ENCODE assay signal across 8 cellular contexts in the genomic region with DNA sequence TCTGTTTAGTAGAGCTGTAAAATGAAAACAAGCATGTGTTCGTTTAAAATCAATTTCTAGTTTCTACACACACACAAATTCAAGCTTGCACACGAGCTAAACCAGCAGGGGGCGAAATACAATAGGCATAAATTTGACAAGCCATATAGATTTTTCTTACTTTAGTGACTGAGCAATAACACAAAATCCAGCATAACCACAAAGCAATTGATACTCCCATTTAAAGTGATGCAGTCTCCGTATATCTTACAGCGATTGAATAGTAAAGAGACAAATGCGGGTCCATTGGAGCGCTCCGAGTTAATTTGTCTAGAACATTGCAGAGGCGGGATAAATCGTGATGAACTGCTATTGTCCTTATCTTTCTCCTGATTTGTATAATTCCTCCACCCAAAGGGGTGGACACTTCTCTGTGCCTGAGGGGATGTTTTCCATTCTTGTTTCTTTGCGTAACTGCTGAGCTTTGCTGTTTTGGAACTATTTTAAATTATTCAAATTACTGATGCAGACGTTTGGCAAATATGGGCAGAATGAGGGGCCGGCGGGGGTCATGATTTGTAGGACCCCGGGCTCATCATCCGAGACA. TPM values are rescaled to one million over a fixed set of nuclear protein-coding genes. Genes with fewer than 3 reads are reported as not detected.
DNase-seq lines count a peak whose midpoint lies in the region; ATAC-seq and TF ChIP-seq lines count a peak whose summit lies in the region.

No MANE protein-coding gene starts in this region.

- H3K36me3 ChIP-seq in iPS-15b (ENCODE audit: control insufficient read depth, insufficient read depth, low read length) (no peaks in the 10 kb centered on the region), skeletal muscle satellite cell (ENCODE audit: insufficient read depth, low read length) (no peaks in the 10 kb centered on the region)

- H3K27me3 ChIP-seq in iPS-15b (ENCODE audit: control insufficient read depth, insufficient read depth, low read length): no peaks in the 10 kb centered on the region
- H3K27me3 ChIP-seq in skeletal muscle satellite cell (ENCODE audit: control insufficient read depth, insufficient read depth, low read length): peaks cover 28% of the 10 kb centered on the region

- no peaks in the 10 kb centered on the region for H3K9me3 ChIP-seq in iPS-15b (ENCODE audit: control insufficient read depth, insufficient read depth, low read length)
- H3K9me3 ChIP-seq in skeletal muscle satellite cell (replicated peaks; ENCODE audit: low read length): no peaks in the 10 kb centered on the region

- H3K4me3 ChIP-seq in GM12865 (ENCODE audit: low read depth, low read length) (peak overlapping the region; percentile 63), astrocyte of the spinal cord (ENCODE audit: low read depth, low read length) (peak overlapping the region; percentile 88), iPS-15b (ENCODE audit: low read depth, low read length) (peak overlapping the region; percentile 90), skeletal muscle satellite cell (ENCODE audit: low read length) (peak overlapping the region; percentile 73)

- peak overlapping the region; percentile 98 for H3K4me2 ChIP-seq in skeletal muscle satellite cell (ENCODE audit: low read length)

- TF ChIP-seq CTCF in GM12865 (IDR thresholded peaks at IDR 0.05; ENCODE audit: insufficient read depth, low read depth, low read length, missing control alignments) (peak; percentile 68), astrocyte of the spinal cord (IDR thresholded peaks at IDR 0.05; ENCODE audit: low read depth, low read length) (peak; percentile 79)

- ATAC-seq in HG02642 (IDR thresholded peaks at IDR 0.05; ENCODE audit: poor library complexity, unreplicated experiment) (no peak), HG03139 (IDR thresholded peaks at IDR 0.05; ENCODE audit: unreplicated experiment) (no peak)

- DNase-seq in GM12865 (ENCODE audit: low read depth) (peak; percentile 92), NCI-H187 treated with DMSO at 0.1 percent for 48 hours (lab: John Stamatoyannopoulos, UW) (peak; percentile 85), T-helper 9 cell (peak; percentile 61), astrocyte of the spinal cord (ENCODE audit: low read depth, low spot score) (peak; percentile 84)

- H3K9ac ChIP-seq in iPS-15b (ENCODE audit: low read depth, low read length) (no peak overlapping the region), skeletal muscle satellite cell (ENCODE audit: low read depth, low read length) (peak overlapping the region; percentile 89)

- in situ Hi-C loops in astrocyte of the spinal cord (cut with HindIII; ENCODE audit: low sequenced_read_pairs): no loop called here

- H3K4me1 ChIP-seq in iPS-15b (ENCODE audit: control insufficient read depth, insufficient read depth, low read length): peaks cover 4% of the 10 kb centered on the region
- peaks cover 8% of the 10 kb centered on the region for H3K4me1 ChIP-seq in skeletal muscle satellite cell (ENCODE audit: control insufficient read depth, insufficient read depth, low read length)

RNA-seq across cellular contexts. Expression of a gene that starts 1.2 kb away (rescaled TPM):
- 12.2 and 15.0 TPM in 2 replicates for total RNA-seq in skeletal muscle satellite cell (2012; rRNA removed)
